In genomic region chr15:68542771-68543544, GRCh38 we compare ENCODE assay signal across 12 cellular contexts. TPM values are rescaled to one million over a fixed set of nuclear protein-coding genes. Genes with fewer than 3 reads are reported as not detected.
DNase-seq lines count a peak whose midpoint lies in the region; ATAC-seq and TF ChIP-seq lines count a peak whose summit lies in the region.
"Had no signal": no experiment of that assay in that cellular context is flagged by ENCODE, and none has a peak within 500 bp of the region (broad histone marks: within the 10 kb centered on the region; RNA-seq: fewer than 3 reads in every experiment).

No MANE protein-coding gene starts in this region.

- H3K36me3 ChIP-seq in ACC112 (ENCODE audit: insufficient read depth, low read length) = no peaks in the 10 kb centered on the region
- H3K36me3 ChIP-seq: BE2C had no signal

- peaks cover 16% of the 10 kb centered on the region for H3K4me1 ChIP-seq in ACC112 (ENCODE audit: control insufficient read depth, insufficient read depth, low read length, unreplicated experiment)
- H3K4me1 ChIP-seq: BE2C had no signal

- TF ChIP-seq CTCF in fibroblast of pulmonary artery (IDR thresholded peaks at IDR 0.05; ENCODE audit: low read length, missing control alignments) = no peak

- H3K4me1 Mint-ChIP-seq in naive thymus-derived CD8-positive, alpha-beta T cell = no peaks in the 10 kb centered on the region
- H3K4me1 Mint-ChIP-seq: naive thymus-derived CD4-positive, alpha-beta T cell had no signal

- no peak overlapping the region for H3K4me3 ChIP-seq in ACC112 (ENCODE audit: low read depth, low read length)
- no peak overlapping the region for H3K4me3 ChIP-seq in fibroblast of pulmonary artery (replicated peaks; ENCODE audit: low read depth, low read length)

- H3K27ac Mint-ChIP-seq in naive thymus-derived CD8-positive, alpha-beta T cell = no peak overlapping the region

- H3K79me2 ChIP-seq in ACC112 (ENCODE audit: control insufficient read depth, insufficient read depth, low read length, unreplicated experiment) = no peaks in the 10 kb centered on the region

- peaks cover 14 to 36% (median 16%) of the 10 kb centered on the region in 5 donors for H3K27me3 Mint-ChIP-seq in naive thymus-derived CD8-positive, alpha-beta T cell

- H3K9me3 Mint-ChIP-seq in naive thymus-derived CD8-positive, alpha-beta T cell = peaks cover 0 to 11% (median 0%) of the 10 kb centered on the region in 9 donors

- ATAC-seq in GM21423 (IDR thresholded peaks at IDR 0.05; ENCODE audit: unreplicated experiment) (no peak), GM18870 (IDR thresholded peaks at IDR 0.05; ENCODE audit: unreplicated experiment) (no peak)
- ATAC-seq in naive thymus-derived CD8-positive, alpha-beta T cell = no peak
- ATAC-seq: naive thymus-derived CD4-positive, alpha-beta T cell had no signal

- H3K36me3 Mint-ChIP-seq in naive thymus-derived CD8-positive, alpha-beta T cell = peaks cover 0 to 9% (median 0%) of the 10 kb centered on the region in 3 donors

- peak overlapping the region; percentile 22; the same call in 1 of the 2 replicates for H3K27ac ChIP-seq in ACC112 (ENCODE audit: low read depth, low read length)
- H3K27ac ChIP-seq: KMS-11 had no signal

- H3K27me3 ChIP-seq in ACC112 (ENCODE audit: insufficient read depth, low read length) = no peaks in the 10 kb centered on the region
- H3K27me3 ChIP-seq: BE2C had no signal

- POLR2A ChIA-PET in naive thymus-derived CD8-positive, alpha-beta T cell (lab: Charles Lee) = no interaction called here

- DNase-seq in SK-MEL-5 (ENCODE audit: low read depth, low spot score) (peak; percentile 18), fibroblast of pulmonary artery (ENCODE audit: low read depth) (peak; percentile 95), myocyte (ENCODE audit: low read depth) (peak; percentile 73), activated gamma-delta T cell treated with Interleukin-2 at 50 U/mL for 16 hours (no peak)
- no peak for DNase-seq in naive thymus-derived CD8-positive, alpha-beta T cell
- DNase-seq: BE2C; naive thymus-derived CD4-positive, alpha-beta T cell; stimulated activated CD8-positive, alpha-beta memory T cell treated with anti-CD3 and anti-CD28 coated beads, Interleukin-4, amount 100 ng/mL, for 48 hours had no signal

- in situ Hi-C loops in SK-MEL-5 (cut with HindIII; ENCODE audit: low pct_unique_long_range_greater_than_20kb, low sequenced_read_pairs) = no loop called here

- no peak overlapping the region for H3K4me3 Mint-ChIP-seq in naive thymus-derived CD8-positive, alpha-beta T cell
- H3K4me3 Mint-ChIP-seq: naive thymus-derived CD4-positive, alpha-beta T cell had no signal

- no peak overlapping the region for H2AFZ ChIP-seq in ACC112 (ENCODE audit: low read length, unreplicated experiment)

RNA-seq across cellular contexts. Expression of gene CORO2B, which starts 35.8 kb away (rescaled TPM):
- total RNA-seq in SK-MEL-5 (2014; rRNA removed; shearing (Covaris generic)) = 0.13 TPM in 1 of 2 replicates, not detected in the other
- polyA plus RNA-seq in SK-MEL-5 (2015; cell fraction: cytosol; rRNA removed) = 0.03 and 0.06 TPM in 2 replicates
- polyA plus RNA-seq in SK-MEL-5 (2015; cell fraction: nucleus; rRNA removed) = not detected in 2 replicates
- total RNA-seq in myocyte = 1.7 and 3.2 TPM in 2 replicates
- polyA plus RNA-seq in myocyte (2012) = 33.3 TPM
- under 1 TPM; 0.44 to 0.73 TPM for total RNA-seq in naive thymus-derived CD8-positive, alpha-beta T cell
- polyA plus RNA-seq in naive thymus-derived CD8-positive, alpha-beta T cell = not detected
- polyA plus RNA-seq: naive thymus-derived CD4-positive, alpha-beta T cell had no signal

Comparison
In these comparisons a context has a peak if more than half of its experiments do, and no peak if none do; other contexts are left out.
1. DNase-seq: peak in SK-MEL-5 (single experiment), fibroblast of pulmonary artery (single experiment) and myocyte (single experiment); none in activated gamma-delta T cell treated with Interleukin-2 at 50 U/mL for 16 hours (single experiment) and naive thymus-derived CD8-positive, alpha-beta T cell (0 of 10).